Comparison of ENCODE assay signal across 8 cellular contexts in the genomic region with DNA sequence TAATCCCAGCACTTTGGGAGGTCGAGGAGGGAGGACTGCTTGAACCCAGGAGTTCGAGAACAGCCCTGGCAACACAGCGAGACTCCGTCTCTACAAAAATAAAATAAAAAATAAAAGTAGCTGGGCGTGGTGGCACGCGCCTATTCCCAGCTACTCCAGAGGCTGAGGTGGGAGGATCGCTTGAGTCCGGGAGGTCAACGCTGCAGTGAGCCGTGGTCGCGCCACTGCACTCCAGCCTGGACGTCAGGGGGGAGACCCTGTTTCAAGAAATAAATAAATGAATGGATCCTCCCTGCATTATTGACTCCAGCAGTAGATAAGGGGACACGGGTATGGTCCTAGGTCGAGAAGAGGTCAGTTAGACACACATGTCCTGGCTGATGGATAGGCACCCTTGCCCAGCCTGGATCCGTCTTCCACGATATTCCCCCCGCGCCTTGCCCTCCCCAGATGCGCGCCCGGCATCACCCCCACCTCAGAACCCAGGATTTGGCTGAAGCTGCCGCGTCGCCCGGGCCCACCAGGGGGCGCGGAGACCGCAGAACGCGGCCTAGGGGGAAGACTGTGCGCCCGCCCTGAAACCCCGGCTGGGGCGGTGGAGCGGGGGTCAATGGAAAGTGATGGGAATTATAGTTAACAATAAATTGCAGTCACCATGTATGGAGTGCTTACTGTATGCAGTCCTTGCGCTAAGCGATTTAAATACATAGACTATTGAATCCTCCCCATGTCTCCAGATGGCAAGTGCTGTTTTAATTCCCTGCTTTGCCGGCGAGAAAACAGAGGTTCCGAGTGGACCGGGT. TPM values are rescaled to one million over a fixed set of nuclear protein-coding genes. Genes with fewer than 3 reads are reported as not detected.
DNase-seq lines count a peak whose midpoint lies in the region; ATAC-seq and TF ChIP-seq lines count a peak whose summit lies in the region.

No MANE protein-coding gene starts in this region.

- H3K36me3 Mint-ChIP-seq in T-helper 1 cell treated with Interleukin-12 subunit alpha and Interleukin-12 subunit beta and Interleukin-4 antibody, amounts not matched to agents 30 μg/mL and 1 μg/mL, for 36 hours (ENCODE audit: low read depth): no peaks in the 10 kb centered on the region

- H3K27me3 Mint-ChIP-seq in T-helper 1 cell treated with Interleukin-12 subunit alpha and Interleukin-12 subunit beta and Interleukin-4 antibody, amounts not matched to agents 30 μg/mL and 1 μg/mL, for 36 hours (ENCODE audit: low read depth): no peaks in the 10 kb centered on the region

- H3K9me3 ChIP-seq in right cardiac atrium (ENCODE audit: control insufficient read depth, low read length) (no peaks in the 10 kb centered on the region), prostate gland (no peaks in the 10 kb centered on the region), uterus (no peaks in the 10 kb centered on the region)

- H3K27me3 ChIP-seq in right cardiac atrium (ENCODE audit: control insufficient read depth, insufficient read depth): no peaks in the 10 kb centered on the region
- no peaks in the 10 kb centered on the region for H3K27me3 ChIP-seq in prostate gland (replicated peaks; ENCODE audit: insufficient read depth)
- H3K27me3 ChIP-seq in uterus: no peaks in the 10 kb centered on the region

- ATAC-seq in GM18505 (IDR thresholded peaks at IDR 0.05; ENCODE audit: unreplicated experiment) (peak; percentile 36), right cardiac atrium (peak; percentile 55 to 58)

- intact Hi-C loops in right cardiac atrium (cut with DNase I): loop anchor here in 2 of 4 donors (2.0 kb wide), 2 partner anchors 17 to 19 kb away; no protein-coding TSS in a partner anchor
- intact Hi-C loops in prostate gland (cut with DNase I): loop anchor here (1.0 kb wide), 1 partner anchor 17 kb away; no protein-coding TSS in a partner anchor
- intact Hi-C loops in uterus (cut with DNase I; ENCODE audit: low total_unique reads): loop anchor here (2.0 kb wide), 1 partner anchor 15 kb away; no protein-coding TSS in a partner anchor

- H3K9me3 Mint-ChIP-seq in T-helper 1 cell treated with Interleukin-12 subunit alpha and Interleukin-12 subunit beta and Interleukin-4 antibody, amounts not matched to agents 30 μg/mL and 1 μg/mL, for 36 hours: no peaks in the 10 kb centered on the region

- WGBS in right cardiac atrium: 11% methylated on average over 43 of the region's 43 CpGs
- WGBS in prostate gland: 10% methylated on average over 43 of the region's 43 CpGs

- peak overlapping the region; percentile 88 for H3K27ac Mint-ChIP-seq in T-helper 1 cell treated with Interleukin-12 subunit alpha and Interleukin-12 subunit beta and Interleukin-4 antibody, amounts not matched to agents 30 μg/mL and 1 μg/mL, for 36 hours

- peak overlapping the region; percentile 97 for H3K27ac ChIP-seq in angular gyrus (ENCODE audit: low read depth, low read length)
- peak overlapping the region; percentile 65 for H3K27ac ChIP-seq in right cardiac atrium (ENCODE audit: low read length)
- H3K27ac ChIP-seq in prostate gland: peak overlapping the region; percentile 92 to 93
- H3K27ac ChIP-seq in uterus: peak overlapping the region; percentile 88 to 89

- TF ChIP-seq CTCF in prostate gland (IDR thresholded peaks at IDR 0.05) (peak; percentile 96 to 98 (median 97)), uterus (IDR thresholded peaks at IDR 0.05) (peak; percentile 96 to 98 (median 97))

- no peak for TF ChIP-seq POLR2A in GM18505 (IDR thresholded peaks at IDR 0.05; ENCODE audit: borderline replicate concordance, extremely low read depth, insufficient read depth, insufficient read length)
- peak; percentile 21 for TF ChIP-seq POLR2A in prostate gland (IDR thresholded peaks at IDR 0.05)
- peak in 1 of 2 donors; percentile 38 for TF ChIP-seq POLR2A in uterus (IDR thresholded peaks at IDR 0.05)

- peak overlapping the region; percentile 82 for H3K4me3 Mint-ChIP-seq in T-helper 1 cell treated with Interleukin-12 subunit alpha and Interleukin-12 subunit beta and Interleukin-4 antibody, amounts not matched to agents 30 μg/mL and 1 μg/mL, for 36 hours

- H3K4me1 ChIP-seq in right cardiac atrium (ENCODE audit: control insufficient read depth, insufficient read depth, low read length) (peaks cover 6% of the 10 kb centered on the region), prostate gland (replicated peaks) (peaks cover 3% of the 10 kb centered on the region), uterus (peaks cover 0 to 11% of the 10 kb centered on the region in 2 donors)

- H3K4me3 ChIP-seq in right cardiac atrium (ENCODE audit: low read length) (peak overlapping the region; percentile 59), prostate gland (peak overlapping the region; percentile 45 to 49), uterus (peak overlapping the region; percentile 43 to 48)

- H3K4me1 Mint-ChIP-seq in T-helper 1 cell treated with Interleukin-12 subunit alpha and Interleukin-12 subunit beta and Interleukin-4 antibody, amounts not matched to agents 30 μg/mL and 1 μg/mL, for 36 hours (ENCODE audit: low read depth): peaks cover 28% of the 10 kb centered on the region

- H3K36me3 ChIP-seq in prostate gland: no peaks in the 10 kb centered on the region
- no peaks in the 10 kb centered on the region for H3K36me3 ChIP-seq in uterus

- DNase-seq in 8988T: peak; percentile 76
- peak; percentile 65 for DNase-seq in NCI-H1092 (lab: John Stamatoyannopoulos, UW)
- peak; percentile 86 to 94 (median 93) for DNase-seq in right cardiac atrium
- peak; percentile 69 for DNase-seq in prostate gland (ENCODE audit: low spot score)
- peak; percentile 75 to 83 for DNase-seq in uterus

RNA-seq across cellular contexts. Expression of gene HOOK2, which starts 2.1 kb away (rescaled TPM):
- 10 to 100 TPM in 2 of 4 donors, 1 to 10 TPM in 2; 9.3 to 22.9 (median 13.4) TPM for total RNA-seq in right cardiac atrium
- 18.0 TPM for polyA plus RNA-seq in right cardiac atrium
- 100 to 1,000 TPM in 1 of 2 donors, 10 to 100 TPM in 1; 49.6 to 126 TPM for total RNA-seq in prostate gland
- 10 to 100 TPM in 2 of 4 donors, 1 to 10 TPM in 1, under 1 TPM in 1; 0.59 to 37.5 (median 14.0) TPM for total RNA-seq in uterus

RNA-seq across cellular contexts. Expression of gene JUNB, which starts 13.9 kb away (rescaled TPM):
- total RNA-seq in right cardiac atrium (100 to 1,000 TPM in 1 of 4 donors, 10 to 100 TPM in 3; 29.9 to 209 (median 51.9) TPM), prostate gland (100 to 1,000 TPM; 173 to 290 TPM), uterus (100 to 1,000 TPM in 1 of 4 donors, 10 to 100 TPM in 3; 47.4 to 417 (median 81.5) TPM)
- polyA plus RNA-seq in right cardiac atrium: 156 TPM

RNA-seq across cellular contexts. Expression of gene PRDX2, which starts 24.2 kb away (rescaled TPM):
- 100 to 1,000 TPM; 595 to 772 (median 666) TPM for total RNA-seq in right cardiac atrium
- 834 TPM for polyA plus RNA-seq in right cardiac atrium
- 100 to 1,000 TPM; 256 to 548 TPM for total RNA-seq in prostate gland
- total RNA-seq in uterus: 100 to 1,000 TPM; 148 to 178 (median 163) TPM

RNA-seq across cellular contexts. Expression of gene THSD8, which starts 24.5 kb away (rescaled TPM):
- total RNA-seq in right cardiac atrium (1 to 10 TPM; 2.2 to 3.6 (median 3.0) TPM), prostate gland (under 1 TPM in 1 of 2 donors, not detected in 1; 0.91 TPM), uterus (1 to 10 TPM in 1 of 4 donors, not detected in 3; 4.1 TPM)
- polyA plus RNA-seq in right cardiac atrium: 2.5 TPM

RNA-seq across cellular contexts. Expression of gene BEST2, which starts 25.8 kb away (rescaled TPM):
- not detected for total RNA-seq in right cardiac atrium
- polyA plus RNA-seq in right cardiac atrium: not detected
- under 1 TPM in 1 of 2 donors, not detected in 1; 0.91 TPM for total RNA-seq in prostate gland
- total RNA-seq in uterus: under 1 TPM in 2 of 4 donors, not detected in 2; 0.14 to 0.29 TPM

Comparison
In these comparisons a context has a peak if more than half of its experiments do, and no peak if none do; other contexts are left out.
1. Peak in every context shown above with its lines: DNase-seq, ATAC-seq, H3K4me3 ChIP-seq and H3K27ac ChIP-seq.